13 cellular contexts compared by ENCODE assay signal in genomic region chr4:26144526-26145167, GRCh38.
DNase-seq lines count a peak whose midpoint lies in the region; ATAC-seq and TF ChIP-seq lines count a peak whose summit lies in the region.
"Had no signal": no experiment of that assay in that cellular context is flagged by ENCODE, and none has a peak within 500 bp of the region (broad histone marks: within the 10 kb centered on the region; RNA-seq: fewer than 3 reads in every experiment).

No MANE protein-coding gene starts in this region.

- no peaks in the 10 kb centered on the region for H3K27me3 Mint-ChIP-seq in activated T-helper 17 cell treated with anti-CD3 and anti-CD28 coated beads, Interleukin-2, amount 50 U/mL, for 72 hours

- peak overlapping the region; percentile 59 for H3K4me3 Mint-ChIP-seq in activated T-helper 17 cell treated with anti-CD3 and anti-CD28 coated beads, Interleukin-2, amount 50 U/mL, for 72 hours
- H3K4me3 Mint-ChIP-seq: effector memory CD8-positive, alpha-beta T cell had no signal

- intact Hi-C loops in testis (cut with DNase I; ENCODE audit: low total_unique reads), result no loop called here

- no peaks in the 10 kb centered on the region for H4K20me1 ChIP-seq in MM.1S (ENCODE audit: insufficient read depth, low read length)

- peaks cover 41% of the 10 kb centered on the region for H3K4me1 Mint-ChIP-seq in activated T-helper 17 cell treated with anti-CD3 and anti-CD28 coated beads, Interleukin-2, amount 50 U/mL, for 72 hours

- no peak overlapping the region for H3K9ac ChIP-seq in MM.1S (ENCODE audit: low read length)

- H3K4me1 ChIP-seq in muscle layer of duodenum (ENCODE audit: control insufficient read depth in 1 of 2, insufficient read depth in 2 of 2, low read length in 2 of 2), result peaks cover 0 to 4% of the 10 kb centered on the region in 2 donors
- H3K4me1 ChIP-seq in MM.1S (ENCODE audit: low read length), result no peaks in the 10 kb centered on the region
- H3K4me1 ChIP-seq in testis, result no peaks in the 10 kb centered on the region
- H3K4me1 ChIP-seq: ascending aorta, right atrium auricular region had no signal

- H3K4me3 ChIP-seq in muscle layer of duodenum (ENCODE audit: low read depth in 1 of 2, low read length in 2 of 2) (no peak overlapping the region), MM.1S (ENCODE audit: low read length) (no peak overlapping the region), testis (no peak overlapping the region)
- H3K4me3 ChIP-seq: ascending aorta, right atrium auricular region had no signal

- H3K4me2 ChIP-seq in MM.1S (ENCODE audit: low read depth, low read length), result no peak overlapping the region

- peak overlapping the region; percentile 56 for H3K27ac Mint-ChIP-seq in activated T-helper 17 cell treated with anti-CD3 and anti-CD28 coated beads, Interleukin-2, amount 50 U/mL, for 72 hours
- H3K27ac Mint-ChIP-seq: effector memory CD8-positive, alpha-beta T cell had no signal

- ATAC-seq in activated T-helper 17 cell treated with anti-CD3 and anti-CD28 coated beads, Interleukin-2, amount 50 U/mL, for 72 hours (replicated peaks), result peak; percentile 53

- H3K27me3 ChIP-seq in muscle layer of duodenum (ENCODE audit: low read depth, low read length) (no peaks in the 10 kb centered on the region), MM.1S (replicated peaks; ENCODE audit: insufficient read depth, low read length) (no peaks in the 10 kb centered on the region), testis (no peaks in the 10 kb centered on the region)
- H3K27me3 ChIP-seq: ascending aorta, right atrium auricular region had no signal

- H3K9me3 ChIP-seq in muscle layer of duodenum (ENCODE audit: control insufficient read depth in 1 of 2, low read length in 2 of 2) (no peaks in the 10 kb centered on the region), MM.1S (replicated peaks; ENCODE audit: insufficient read depth, low read length) (no peaks in the 10 kb centered on the region), testis (no peaks in the 10 kb centered on the region)
- H3K9me3 ChIP-seq: ascending aorta, right atrium auricular region had no signal

- H3F3A ChIP-seq in MM.1S (ENCODE audit: insufficient read depth, low read length), result no peaks in the 10 kb centered on the region

- H3K36me3 ChIP-seq in muscle layer of duodenum (ENCODE audit: control insufficient read depth in 1 of 2, insufficient read depth in 2 of 2, low read length in 2 of 2), result no peaks in the 10 kb centered on the region
- H3K36me3 ChIP-seq in MM.1S (replicated peaks; ENCODE audit: insufficient read depth, low read length), result no peaks in the 10 kb centered on the region
- no peaks in the 10 kb centered on the region for H3K36me3 ChIP-seq in testis (ENCODE audit: low read depth, missing control alignments)
- H3K36me3 ChIP-seq: ascending aorta, right atrium auricular region had no signal

- no peaks in the 10 kb centered on the region for H3K79me2 ChIP-seq in MM.1S (ENCODE audit: low read length)

- WGBS in testis, 2 donors, result 79 to 91% methylated on average over 2 of the region's 2 CpGs

- no peaks in the 10 kb centered on the region for H3K9me2 ChIP-seq in MM.1S (replicated peaks; ENCODE audit: insufficient read depth, low read length)

- peaks cover 4% of the 10 kb centered on the region for H3K9me3 Mint-ChIP-seq in activated T-helper 17 cell treated with anti-CD3 and anti-CD28 coated beads, Interleukin-2, amount 50 U/mL, for 72 hours
- H3K9me3 Mint-ChIP-seq: effector memory CD8-positive, alpha-beta T cell; IgD-negative memory B cell had no signal

- DNase-seq in AG20443 (ENCODE audit: low spot score) (peak; percentile 30), GM03348 (ENCODE audit: low spot score) (peak; percentile 53), MM.1S (no peak), testis (no peak)
- DNase-seq in stimulated activated CD4-positive, alpha-beta T cell treated with anti-CD3 and anti-CD28 coated beads, Interleukin-2, amount 100 ng/mL, for 48 hours, result no peak
- DNase-seq: effector memory CD8-positive, alpha-beta T cell; NCI-H1436 treated with DMSO at 0.1 percent for 48 hours; NCI-H446 had no signal

- TF ChIP-seq CTCF in MM.1S (IDR thresholded peaks at IDR 0.05; ENCODE audit: low read length) (no peak), testis (IDR thresholded peaks at IDR 0.05) (no peak)

- H3K27ac ChIP-seq in muscle layer of duodenum (ENCODE audit: low read length) (peak overlapping the region; percentile 19), MM.1S (ENCODE audit: low read length) (no peak overlapping the region), testis (no peak overlapping the region)
- H3K27ac ChIP-seq: ascending aorta, right atrium auricular region had no signal

- no peaks in the 10 kb centered on the region for H3K36me3 Mint-ChIP-seq in activated T-helper 17 cell treated with anti-CD3 and anti-CD28 coated beads, Interleukin-2, amount 50 U/mL, for 72 hours (ENCODE audit: low read depth)
- H3K36me3 Mint-ChIP-seq: IgD-negative memory B cell had no signal

- no peak for TF ChIP-seq POLR2A in testis (IDR thresholded peaks at IDR 0.05)

- no peak overlapping the region for H2AFZ ChIP-seq in MM.1S (ENCODE audit: low read length)

Comparison
In these comparisons a context has a peak if more than half of its experiments do, and no peak if none do; other contexts are left out.
1. DNase-seq: peak in AG20443 (single experiment) and GM03348 (single experiment); none in MM.1S (single experiment), testis (single experiment) and stimulated activated CD4-positive, alpha-beta T cell treated with anti-CD3 and anti-CD28 coated beads, Interleukin-2, amount 100 ng/mL, for 48 hours (0 of 2).